ENCODE assay signal across 1 cellular context in the genomic region with DNA sequence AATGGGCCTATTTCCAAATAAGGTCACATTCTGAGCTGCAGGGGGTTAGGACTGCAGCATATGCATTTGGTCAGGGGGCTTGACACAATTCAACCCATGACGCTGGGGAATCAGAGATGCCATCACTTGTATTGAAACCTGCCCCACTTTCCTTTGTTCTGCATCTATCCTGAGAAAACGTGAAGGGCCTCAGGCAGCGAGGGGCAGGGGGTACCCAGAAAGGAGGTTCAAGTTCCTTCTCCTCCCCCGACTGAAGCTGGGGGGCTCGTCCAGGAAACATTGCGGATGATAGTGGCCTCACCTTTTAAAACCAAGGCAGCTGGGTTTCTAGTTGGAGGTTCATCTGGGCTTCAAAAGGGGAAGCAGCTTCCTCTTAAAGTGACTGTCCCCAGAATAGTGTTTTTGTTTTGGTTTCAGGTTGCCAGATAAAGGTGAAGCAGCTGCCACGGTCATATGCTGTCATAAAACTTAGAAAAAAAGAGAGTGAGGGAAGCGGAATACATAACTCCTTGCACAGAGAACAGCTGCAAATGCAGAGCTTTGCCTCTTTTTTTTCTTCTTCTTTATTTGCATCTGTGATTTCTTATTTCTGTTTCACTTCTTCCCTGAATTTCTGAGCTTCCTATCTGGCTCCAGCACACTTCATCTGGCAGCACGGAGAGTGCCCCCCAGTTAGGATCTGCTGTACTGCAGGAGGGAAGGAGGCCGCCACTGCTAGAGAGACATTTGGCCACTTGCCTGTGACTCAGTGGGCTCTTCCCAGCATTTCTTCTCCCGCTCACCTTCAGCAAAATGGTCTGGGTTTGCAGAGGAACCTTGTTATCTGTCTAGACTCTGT.
TF ChIP-seq lines count a peak whose summit lies in the region.

No MANE protein-coding gene starts in this region.

TF ChIP-seq in WTC11, 78 proteins besides CTCF, POLR2A, EP300 and RAD21 (continued from another document):
- TF ChIP-seq, protein P1, sequence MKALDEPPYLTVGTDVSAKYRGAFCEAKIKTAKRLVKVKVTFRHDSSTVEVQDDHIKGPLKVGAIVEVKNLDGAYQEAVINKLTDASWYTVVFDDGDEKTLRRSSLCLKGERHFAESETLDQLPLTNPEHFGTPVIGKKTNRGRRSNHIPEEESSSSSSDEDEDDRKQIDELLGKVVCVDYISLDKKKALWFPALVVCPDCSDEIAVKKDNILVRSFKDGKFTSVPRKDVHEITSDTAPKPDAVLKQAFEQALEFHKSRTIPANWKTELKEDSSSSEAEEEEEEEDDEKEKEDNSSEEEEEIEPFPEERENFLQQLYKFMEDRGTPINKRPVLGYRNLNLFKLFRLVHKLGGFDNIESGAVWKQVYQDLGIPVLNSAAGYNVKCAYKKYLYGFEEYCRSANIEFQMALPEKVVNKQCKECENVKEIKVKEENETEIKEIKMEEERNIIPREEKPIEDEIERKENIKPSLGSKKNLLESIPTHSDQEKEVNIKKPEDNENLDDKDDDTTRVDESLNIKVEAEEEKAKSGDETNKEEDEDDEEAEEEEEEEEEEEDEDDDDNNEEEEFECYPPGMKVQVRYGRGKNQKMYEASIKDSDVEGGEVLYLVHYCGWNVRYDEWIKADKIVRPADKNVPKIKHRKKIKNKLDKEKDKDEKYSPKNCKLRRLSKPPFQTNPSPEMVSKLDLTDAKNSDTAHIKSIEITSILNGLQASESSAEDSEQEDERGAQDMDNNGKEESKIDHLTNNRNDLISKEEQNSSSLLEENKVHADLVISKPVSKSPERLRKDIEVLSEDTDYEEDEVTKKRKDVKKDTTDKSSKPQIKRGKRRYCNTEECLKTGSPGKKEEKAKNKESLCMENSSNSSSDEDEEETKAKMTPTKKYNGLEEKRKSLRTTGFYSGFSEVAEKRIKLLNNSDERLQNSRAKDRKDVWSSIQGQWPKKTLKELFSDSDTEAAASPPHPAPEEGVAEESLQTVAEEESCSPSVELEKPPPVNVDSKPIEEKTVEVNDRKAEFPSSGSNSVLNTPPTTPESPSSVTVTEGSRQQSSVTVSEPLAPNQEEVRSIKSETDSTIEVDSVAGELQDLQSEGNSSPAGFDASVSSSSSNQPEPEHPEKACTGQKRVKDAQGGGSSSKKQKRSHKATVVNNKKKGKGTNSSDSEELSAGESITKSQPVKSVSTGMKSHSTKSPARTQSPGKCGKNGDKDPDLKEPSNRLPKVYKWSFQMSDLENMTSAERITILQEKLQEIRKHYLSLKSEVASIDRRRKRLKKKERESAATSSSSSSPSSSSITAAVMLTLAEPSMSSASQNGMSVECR (CRISPR knock-in tag; IDR thresholded peaks at IDR 0.05; ENCODE audit: borderline replicate concordance) = no peak
- TF ChIP-seq TCF7 (CRISPR knock-in tag; IDR thresholded peaks at IDR 0.05; ENCODE audit: low read depth) (no peak), ZNF671 (CRISPR knock-in tag; IDR thresholded peaks at IDR 0.05) (no peak), CREB1 (CRISPR knock-in tag; IDR thresholded peaks at IDR 0.05) (no peak), RELA (CRISPR knock-in tag; IDR thresholded peaks at IDR 0.05; ENCODE audit: borderline replicate concordance) (no peak), MXD4 (CRISPR knock-in tag; IDR thresholded peaks at IDR 0.05; ENCODE audit: borderline replicate concordance) (no peak), ATF1 (CRISPR knock-in tag; IDR thresholded peaks at IDR 0.05) (no peak)
- TF ChIP-seq, protein P2, sequence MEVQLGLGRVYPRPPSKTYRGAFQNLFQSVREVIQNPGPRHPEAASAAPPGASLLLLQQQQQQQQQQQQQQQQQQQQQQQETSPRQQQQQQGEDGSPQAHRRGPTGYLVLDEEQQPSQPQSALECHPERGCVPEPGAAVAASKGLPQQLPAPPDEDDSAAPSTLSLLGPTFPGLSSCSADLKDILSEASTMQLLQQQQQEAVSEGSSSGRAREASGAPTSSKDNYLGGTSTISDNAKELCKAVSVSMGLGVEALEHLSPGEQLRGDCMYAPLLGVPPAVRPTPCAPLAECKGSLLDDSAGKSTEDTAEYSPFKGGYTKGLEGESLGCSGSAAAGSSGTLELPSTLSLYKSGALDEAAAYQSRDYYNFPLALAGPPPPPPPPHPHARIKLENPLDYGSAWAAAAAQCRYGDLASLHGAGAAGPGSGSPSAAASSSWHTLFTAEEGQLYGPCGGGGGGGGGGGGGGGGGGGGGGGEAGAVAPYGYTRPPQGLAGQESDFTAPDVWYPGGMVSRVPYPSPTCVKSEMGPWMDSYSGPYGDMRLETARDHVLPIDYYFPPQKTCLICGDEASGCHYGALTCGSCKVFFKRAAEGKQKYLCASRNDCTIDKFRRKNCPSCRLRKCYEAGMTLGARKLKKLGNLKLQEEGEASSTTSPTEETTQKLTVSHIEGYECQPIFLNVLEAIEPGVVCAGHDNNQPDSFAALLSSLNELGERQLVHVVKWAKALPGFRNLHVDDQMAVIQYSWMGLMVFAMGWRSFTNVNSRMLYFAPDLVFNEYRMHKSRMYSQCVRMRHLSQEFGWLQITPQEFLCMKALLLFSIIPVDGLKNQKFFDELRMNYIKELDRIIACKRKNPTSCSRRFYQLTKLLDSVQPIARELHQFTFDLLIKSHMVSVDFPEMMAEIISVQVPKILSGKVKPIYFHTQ (CRISPR knock-in tag; IDR thresholded peaks at IDR 0.05) = no peak
- TF ChIP-seq, protein P3, sequence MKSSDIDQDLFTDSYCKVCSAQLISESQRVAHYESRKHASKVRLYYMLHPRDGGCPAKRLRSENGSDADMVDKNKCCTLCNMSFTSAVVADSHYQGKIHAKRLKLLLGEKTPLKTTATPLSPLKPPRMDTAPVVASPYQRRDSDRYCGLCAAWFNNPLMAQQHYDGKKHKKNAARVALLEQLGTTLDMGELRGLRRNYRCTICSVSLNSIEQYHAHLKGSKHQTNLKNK (CRISPR knock-in tag; IDR thresholded peaks at IDR 0.05) = no peak
- TF ChIP-seq, protein P4, sequence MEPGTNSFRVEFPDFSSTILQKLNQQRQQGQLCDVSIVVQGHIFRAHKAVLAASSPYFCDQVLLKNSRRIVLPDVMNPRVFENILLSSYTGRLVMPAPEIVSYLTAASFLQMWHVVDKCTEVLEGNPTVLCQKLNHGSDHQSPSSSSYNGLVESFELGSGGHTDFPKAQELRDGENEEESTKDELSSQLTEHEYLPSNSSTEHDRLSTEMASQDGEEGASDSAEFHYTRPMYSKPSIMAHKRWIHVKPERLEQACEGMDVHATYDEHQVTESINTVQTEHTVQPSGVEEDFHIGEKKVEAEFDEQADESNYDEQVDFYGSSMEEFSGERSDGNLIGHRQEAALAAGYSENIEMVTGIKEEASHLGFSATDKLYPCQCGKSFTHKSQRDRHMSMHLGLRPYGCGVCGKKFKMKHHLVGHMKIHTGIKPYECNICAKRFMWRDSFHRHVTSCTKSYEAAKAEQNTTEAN (CRISPR knock-in tag; IDR thresholded peaks at IDR 0.05) = no peak
TF ChIP-seq in WTC11: peak in this region for 0.
